In the genomic region with DNA sequence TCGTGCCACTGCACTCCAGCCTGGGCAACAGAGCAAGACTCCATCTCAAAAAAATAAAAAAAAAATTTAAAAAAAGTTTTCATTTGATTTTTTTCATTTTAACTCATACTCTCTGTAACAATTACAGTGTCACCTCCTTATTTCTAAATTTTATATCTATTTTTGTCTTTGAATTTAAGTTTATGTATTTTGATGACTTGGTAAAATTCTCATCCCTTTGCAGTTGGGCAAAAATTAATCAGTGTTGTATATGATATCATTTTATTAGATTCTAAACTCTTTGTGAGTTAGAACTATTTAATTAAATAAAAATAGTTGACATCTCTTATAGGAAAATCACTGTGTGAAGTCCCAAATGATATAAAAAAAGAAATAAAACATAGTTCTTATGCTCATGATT, we compare ENCODE assay signal across 29 cellular contexts.
"Had no signal": no experiment of that assay in that cellular context is flagged by ENCODE, and none has a peak within 500 bp of the region (broad histone marks: within the 10 kb centered on the region; RNA-seq: fewer than 3 reads in every experiment).

No MANE protein-coding gene starts in this region.

- H3K4me2 ChIP-seq: smooth muscle cell had no signal

- ATAC-seq: naive thymus-derived CD8-positive, alpha-beta T cell; natural killer cell treated with Interleukin-12 subunit alpha and Interleukin-12 subunit beta and Interleukin-15 and Interleukin-18, amount 100 ng/mL, for 72 hours; psoas muscle; right cardiac atrium; sciatic nerve; stimulated activated memory B cell treated with anti-CD40 and anti-IgM and Interleukin-4, amounts not matched to agents 10 μg/mL and 1 μg/mL and 100 μg/mL, for 72 hours; stimulated activated naive CD8-positive, alpha-beta T cell treated with anti-CD3 and anti-CD28 coated beads, Interleukin-15, amount 100 ng/mL, for 72 hours; stimulated activated naive CD8-positive, alpha-beta T cell treated with anti-CD3 and anti-CD28 coated beads, Interleukin-15, Interleukin-2, amounts not matched to agents 100 U/mL and 50 U/mL, for 24 hours; upper lobe of right lung had no signal

- DNase-seq: naive thymus-derived CD8-positive, alpha-beta T cell; nephron progenitor cell; nucleus accumbens; posterior cingulate gyrus; psoas muscle; right cardiac atrium; spleen; stimulated activated CD4-positive, alpha-beta T cell treated with anti-CD3 and anti-CD28 coated beads, Interleukin-12 subunit alpha, Interleukin-12 subunit beta, amount 100 ng/mL, for 4 hours; stimulated activated CD4-positive, alpha-beta T cell treated with anti-CD3 and anti-CD28 coated beads, Interleukin-1b, Interleukin-23, amount 100 ng/mL, for 48 hours; stimulated activated CD4-positive, alpha-beta T cell treated with anti-CD3 and anti-CD28 coated beads, Interleukin-4, amount 100 ng/mL, for 1 hour; stimulated activated CD4-positive, alpha-beta T cell treated with anti-CD3 and anti-CD28 coated beads, Interleukin-4, amount 100 ng/mL, for 4 hours; stimulated activated CD8-positive, alpha-beta memory T cell treated with anti-CD3 and anti-CD28 coated beads, Interleukin-4, amount 100 ng/mL, for 48 hours; stimulated activated naive CD4-positive, alpha-beta T cell; stimulated activated naive CD8-positive, alpha-beta T cell treated with anti-CD3 and anti-CD28 coated beads, Interleukin-15, amount 100 ng/mL, for 72 hours; stimulated activated naive CD8-positive, alpha-beta T cell treated with anti-CD3 and anti-CD28 coated beads, Interleukin-15, Interleukin-2, amounts not matched to agents 100 U/mL and 50 U/mL, for 24 hours; substantia nigra; testis; tibial artery; transverse colon; upper lobe of right lung; uterus had no signal

- H3K9me3 ChIP-seq: neutrophil, psoas muscle, suprapubic skin, testis, tibial artery, transverse colon, upper lobe of right lung, uterus had no signal

- H3K4me3 ChIP-seq: psoas muscle, skin epidermis, smooth muscle cell, spleen, suprapubic skin, testis, tibial artery, transverse colon, upper lobe of right lung, uterus had no signal

- H3K27me3 ChIP-seq: neutrophil, spleen, suprapubic skin, testis, tibial artery, transverse colon, upper lobe of right lung, uterus had no signal

- H3K27ac ChIP-seq: neutrophil, parathyroid adenoma, psoas muscle, skin epidermis, spleen, suprapubic skin, testis, tibial artery, transverse colon, upper lobe of right lung, uterus had no signal

- H3K9ac ChIP-seq: parathyroid adenoma had no signal

- H3K4me1 ChIP-seq: testis, tibial artery, transverse colon, upper lobe of right lung, uterus had no signal

- H3K36me3 ChIP-seq: neutrophil, spleen, suprapubic skin, tibial artery, transverse colon, upper lobe of right lung, uterus had no signal
